16 cellular contexts compared by ENCODE assay signal in genomic region chr3:143045639-143046038, GRCh38. TPM values are rescaled to one million over a fixed set of nuclear protein-coding genes. Genes with fewer than 3 reads are reported as not detected.
DNase-seq lines count a peak whose midpoint lies in the region; ATAC-seq, FAIRE-seq and TF ChIP-seq lines count a peak whose summit lies in the region.
"Had no signal": no experiment of that assay in that cellular context is flagged by ENCODE, and none has a peak within 500 bp of the region (broad histone marks: within the 10 kb centered on the region; RNA-seq: fewer than 3 reads in every experiment).

No MANE protein-coding gene starts in this region.

- peak; percentile 31 for ATAC-seq in left ventricle myocardium superior
- ATAC-seq in left cardiac atrium: no peak

- no peak overlapping the region for H3K4me3 ChIP-seq in LNCaP clone FGC (ENCODE audit: low read depth, low read length)
- H3K4me3 ChIP-seq: BLaER1 treated with 17β-estradiol and CSF1 and Interleukin-3, amounts not matched to agents 10 nM and 100 nM had no signal

- H3K4me3 Mint-ChIP-seq in glutamatergic neuron (ENCODE audit: unreplicated experiment): no peak overlapping the region
- H3K4me3 Mint-ChIP-seq: CD4-positive, CD25-positive, alpha-beta regulatory T cell; HFFc6 had no signal

- intact Hi-C loops in left ventricle myocardium superior (cut with micrococcal nuclease): no loop called here
- intact Hi-C loops in left cardiac atrium (cut with DNase I): no loop called here

- DNase-seq in left ventricle myocardium superior (no peak), left cardiac atrium (no peak), LNCaP clone FGC (ENCODE audit: low read depth) (peak; percentile 54), glutamatergic neuron (no peak), GM13977 (ENCODE audit: low spot score) (no peak), RCC 7860 (ENCODE audit: low spot score) (no peak), SIG-M5 treated with dmso at 0.1 percent for 504 hours (lab: John Stamatoyannopoulos, UW; ENCODE audit: unreplicated experiment) (no peak)
- DNase-seq: ACHN; Calu3; CD4-positive, CD25-positive, alpha-beta regulatory T cell; DMS79 treated with DMSO at 0.1 percent for 48 hours; EL; HCEC 1CT; HFFc6 had no signal

- peaks cover 3% of the 10 kb centered on the region for H3K27me3 Mint-ChIP-seq in glutamatergic neuron (ENCODE audit: unreplicated experiment)
- H3K27me3 Mint-ChIP-seq: CD4-positive, CD25-positive, alpha-beta regulatory T cell had no signal

- in situ Hi-C loops in GM13977 (cut with MboI; ENCODE audit: low pct_unique_long_range_greater_than_20kb, low sequenced_read_pairs, unreplicated experiment): no loop called here

- H3K36me3 Mint-ChIP-seq in glutamatergic neuron (ENCODE audit: unreplicated experiment): peaks cover 17% of the 10 kb centered on the region

- peak overlapping the region; percentile 75 for H3K27ac Mint-ChIP-seq in glutamatergic neuron (ENCODE audit: unreplicated experiment)
- H3K27ac Mint-ChIP-seq: CD4-positive, CD25-positive, alpha-beta regulatory T cell; HFFc6 had no signal

- FAIRE-seq in RCC 7860 (lab: Jason Lieb, UNC): no peak
- FAIRE-seq: GM12891 had no signal

- TF ChIP-seq CTCF in LNCaP clone FGC (IDR thresholded peaks at IDR 0.05; ENCODE audit: control insufficient read depth, extremely low read depth, insufficient read depth) (no peak), glutamatergic neuron (IDR thresholded peaks at IDR 0.05; ENCODE audit: partially characterized antibody, unreplicated experiment) (no peak), GM13977 (IDR thresholded peaks at IDR 0.05; ENCODE audit: extremely low read depth, insufficient read depth, missing control alignments) (no peak)

- peaks cover 1% of the 10 kb centered on the region for H3K9me3 Mint-ChIP-seq in glutamatergic neuron (ENCODE audit: unreplicated experiment)
- H3K9me3 Mint-ChIP-seq: HFFc6 had no signal

- peaks cover 8% of the 10 kb centered on the region for H3K4me1 Mint-ChIP-seq in glutamatergic neuron (ENCODE audit: low read depth, unreplicated experiment)

RNA-seq across cellular contexts. Expression of gene U2SURP, which starts 44.3 kb away (rescaled TPM):
- 40.4 TPM for total RNA-seq in left ventricle myocardium superior
- total RNA-seq in left cardiac atrium: 10 to 100 TPM; 46.8 to 48.9 TPM
- total RNA-seq in glutamatergic neuron (ENCODE audit: unreplicated experiment): 105 TPM
